ENCODE assay signal across 7 cellular contexts in the genomic region with DNA sequence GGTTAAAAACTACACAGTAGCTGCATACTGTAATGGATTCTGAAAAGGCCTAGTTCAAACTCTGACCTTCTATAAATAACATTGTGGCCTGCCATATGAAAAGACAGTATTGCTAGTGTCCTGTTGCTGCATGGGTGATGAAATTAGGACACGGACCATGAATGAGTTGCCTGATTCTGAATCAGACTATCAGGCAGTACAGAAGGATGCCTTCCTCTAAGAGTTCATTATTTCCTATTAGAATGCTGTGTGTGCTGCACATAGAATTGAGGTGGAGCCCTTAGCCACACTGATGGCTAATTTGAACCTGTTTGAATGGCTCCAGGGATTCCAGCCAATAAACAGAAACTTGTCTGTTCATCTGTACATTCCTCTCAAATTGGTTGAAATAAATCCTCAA.
"Had no signal": no experiment of that assay in that cellular context is flagged by ENCODE, and none has a peak within 500 bp of the region (broad histone marks: within the 10 kb centered on the region; RNA-seq: fewer than 3 reads in every experiment).

No MANE protein-coding gene starts in this region.

- DNase-seq: GM23248, GOT3, H9, HCEC 1CT, KBM-7 had no signal

- H3K27ac Mint-ChIP-seq: IgD-negative memory B cell had no signal

- H3K9me3 Mint-ChIP-seq: H9 had no signal

- H3K4me3 Mint-ChIP-seq: H9, IgD-negative memory B cell had no signal

- H3K4me1 Mint-ChIP-seq: H9, IgD-negative memory B cell had no signal

- H3K4me3 ChIP-seq: GM23248 had no signal

- H3K36me3 Mint-ChIP-seq: IgD-negative memory B cell had no signal

- ATAC-seq: HepG2 had no signal

- H3K27me3 Mint-ChIP-seq: IgD-negative memory B cell had no signal
